ENCODE assay signal across 16 cellular contexts in the genomic region with DNA sequence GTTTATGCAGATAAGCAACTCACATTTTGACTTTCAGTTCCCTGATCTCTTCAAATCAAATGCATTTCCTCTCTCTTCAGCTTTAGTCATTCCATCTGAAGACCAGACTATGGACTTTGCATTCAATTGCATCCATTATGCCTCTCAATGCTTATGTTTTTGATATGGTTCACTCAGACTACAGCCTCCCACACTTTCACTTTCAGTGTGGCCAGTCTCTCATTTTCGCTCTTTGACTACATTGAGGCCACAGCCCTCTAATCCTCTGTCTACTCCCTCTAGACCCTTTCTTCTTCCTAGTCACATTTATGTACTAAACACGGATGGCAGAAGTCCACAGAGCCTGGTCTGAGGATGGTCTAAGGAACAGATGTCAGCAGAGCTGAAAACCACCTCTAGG. TPM values are rescaled to one million over a fixed set of nuclear protein-coding genes. Genes with fewer than 3 reads are reported as not detected.
DNase-seq lines count a peak whose midpoint lies in the region; ATAC-seq and TF ChIP-seq lines count a peak whose summit lies in the region.
"Had no signal": no experiment of that assay in that cellular context is flagged by ENCODE, and none has a peak within 500 bp of the region (broad histone marks: within the 10 kb centered on the region; RNA-seq: fewer than 3 reads in every experiment).

No MANE protein-coding gene starts in this region.

- DNase-seq in T-helper 1 cell: no peak
- no peak for DNase-seq in retina
- no peak for DNase-seq in heart left ventricle
- no peak for DNase-seq in activated CD4-positive, alpha-beta T cell treated with anti-CD3 and anti-CD28 coated beads, Interleukin-2, amount 10 ng/mL, durations not matched to agents 24 days and 14 days
- DNase-seq: activated CD4-positive, alpha-beta T cell treated with anti-CD3 and anti-CD28 coated beads for 4 hours; central memory CD4-positive, alpha-beta T cell; DMS79; naive thymus-derived CD4-positive, alpha-beta T cell; NCI-H524 treated with DMSO at 0.1 percent for 48 hours; trophoblast cell had no signal

- H3K9me3 ChIP-seq in heart left ventricle: no peaks in the 10 kb centered on the region
- H3K9me3 ChIP-seq: SJSA1 had no signal

- intact Hi-C loops in heart left ventricle (cut with DNase I): no loop called here
- intact Hi-C loops in activated CD4-positive, alpha-beta T cell treated with anti-CD3 and anti-CD28 coated beads, Interleukin-2, amount 10 ng/mL, durations not matched to agents 24 days and 14 days (cut with micrococcal nuclease): no loop called here

- no peak overlapping the region for H3K4me3 Mint-ChIP-seq in activated CD4-positive, alpha-beta T cell treated with anti-CD3 and anti-CD28 coated beads, Interleukin-2, amount 10 ng/mL, durations not matched to agents 24 days and 14 days
- H3K4me3 Mint-ChIP-seq: naive thymus-derived CD4-positive, alpha-beta T cell had no signal

- H3K27ac ChIP-seq in heart left ventricle: no peak overlapping the region
- H3K27ac ChIP-seq: HL-60, SJSA1 had no signal

- no peak overlapping the region for H3K27ac Mint-ChIP-seq in activated CD4-positive, alpha-beta T cell treated with anti-CD3 and anti-CD28 coated beads, Interleukin-2, amount 10 ng/mL, durations not matched to agents 24 days and 14 days

- no peak for TF ChIP-seq POLR2A in heart left ventricle (IDR thresholded peaks at IDR 0.05)

- no peaks in the 10 kb centered on the region for H3K27me3 Mint-ChIP-seq in activated CD4-positive, alpha-beta T cell treated with anti-CD3 and anti-CD28 coated beads, Interleukin-2, amount 10 ng/mL, durations not matched to agents 24 days and 14 days
- H3K27me3 Mint-ChIP-seq: naive thymus-derived CD4-positive, alpha-beta T cell had no signal

- no peaks in the 10 kb centered on the region for H3K9me3 Mint-ChIP-seq in activated CD4-positive, alpha-beta T cell treated with anti-CD3 and anti-CD28 coated beads, Interleukin-2, amount 10 ng/mL, durations not matched to agents 24 days and 14 days

- H3K4me3 ChIP-seq in heart left ventricle: no peak overlapping the region
- H3K4me3 ChIP-seq: SJSA1 had no signal

- no peaks in the 10 kb centered on the region for H3K27me3 ChIP-seq in heart left ventricle
- H3K27me3 ChIP-seq: SJSA1 had no signal

- H3K4me1 Mint-ChIP-seq in activated CD4-positive, alpha-beta T cell treated with anti-CD3 and anti-CD28 coated beads, Interleukin-2, amount 10 ng/mL, durations not matched to agents 24 days and 14 days: no peaks in the 10 kb centered on the region
- H3K4me1 Mint-ChIP-seq: naive thymus-derived CD4-positive, alpha-beta T cell had no signal

- WGBS in heart left ventricle, 4 donors: 86 to 99% (median 91%) methylated on average over 2 of the region's 2 CpGs

- no peaks in the 10 kb centered on the region for H3K36me3 ChIP-seq in heart left ventricle
- H3K36me3 ChIP-seq: SJSA1 had no signal

- ATAC-seq in GM18867 (IDR thresholded peaks at IDR 0.05; ENCODE audit: unreplicated experiment) (peak; percentile 90), GM21717 (IDR thresholded peaks at IDR 0.05; ENCODE audit: unreplicated experiment) (peak; percentile 90), HG03159 (IDR thresholded peaks at IDR 0.05; ENCODE audit: unreplicated experiment) (peak; percentile 83), SK-N-SH treated with all-trans-retinoic acid at 6 μM for 48 hours (peak; percentile 51), heart left ventricle (no peak)
- ATAC-seq: naive thymus-derived CD4-positive, alpha-beta T cell had no signal

- no peaks in the 10 kb centered on the region for H3K4me1 ChIP-seq in heart left ventricle
- H3K4me1 ChIP-seq: SJSA1 had no signal

- TF ChIP-seq CTCF in heart left ventricle (IDR thresholded peaks at IDR 0.05): no peak

- no peaks in the 10 kb centered on the region for H3K36me3 Mint-ChIP-seq in activated CD4-positive, alpha-beta T cell treated with anti-CD3 and anti-CD28 coated beads, Interleukin-2, amount 10 ng/mL, durations not matched to agents 24 days and 14 days (ENCODE audit: low read depth)
- H3K36me3 Mint-ChIP-seq: naive thymus-derived CD4-positive, alpha-beta T cell had no signal

TF ChIP-seq in SK-N-SH treated with all-trans-retinoic acid at 6 μM for 48 hours, 23 proteins besides CTCF, POLR2A, EP300 and RAD21:
- TF ChIP-seq ZFP30 (CRISPR knock-in tag; IDR thresholded peaks at IDR 0.05): no peak
- TF ChIP-seq PPARA (CRISPR knock-in tag; IDR thresholded peaks at IDR 0.05; ENCODE audit: borderline replicate concordance): no peak
TF ChIP-seq in SK-N-SH treated with all-trans-retinoic acid at 6 μM for 48 hours: peak in this region for 0.

RNA-seq across cellular contexts. Expression of a gene that starts 24.5 kb away (rescaled TPM):
- total RNA-seq in heart left ventricle: 10 to 100 TPM in 4 of 9 donors, 1 to 10 TPM in 5; 5.0 to 16.0 (median 7.9) TPM
- 1 to 10 TPM; 4.0 to 7.3 TPM for polyA plus RNA-seq in heart left ventricle
- total RNA-seq in activated CD4-positive, alpha-beta T cell treated with anti-CD3 and anti-CD28 coated beads, Interleukin-2, amount 10 ng/mL, durations not matched to agents 24 days and 14 days: not detected in 2 replicates
- total RNA-seq: naive thymus-derived CD4-positive, alpha-beta T cell had no signal
- polyA plus RNA-seq: naive thymus-derived CD4-positive, alpha-beta T cell had no signal

Comparison
In these comparisons a context has a peak if more than half of its experiments do, and no peak if none do; other contexts are left out.
1. ATAC-seq: peak in GM18867 (single experiment), GM21717 (single experiment), HG03159 (single experiment) and SK-N-SH treated with all-trans-retinoic acid at 6 μM for 48 hours (single experiment); none in heart left ventricle (0 of 4).